Comparison of ENCODE assay signal across 14 cellular contexts in the genomic region with DNA sequence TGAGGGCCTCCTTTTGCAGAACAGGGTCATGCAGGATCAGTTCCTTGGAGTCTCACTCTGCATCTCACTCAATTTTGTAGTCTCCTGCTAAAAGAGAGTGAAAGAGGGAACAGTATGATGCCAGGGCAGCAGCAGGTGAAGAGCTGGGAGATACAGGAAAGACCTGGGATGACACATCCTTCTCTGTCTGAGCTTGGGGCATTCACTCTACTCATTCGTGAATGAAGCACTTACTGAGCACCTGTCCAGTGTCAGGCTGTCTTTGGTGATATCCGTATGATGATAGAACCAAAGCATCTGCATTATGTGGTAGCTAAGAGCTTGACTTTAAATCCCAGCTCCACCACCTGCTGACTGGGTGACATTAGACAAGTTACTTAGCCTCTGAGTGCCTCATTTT. TPM values are rescaled to one million over a fixed set of nuclear protein-coding genes. Genes with fewer than 3 reads are reported as not detected.
A peak's percentile ranks its signal among the peaks of the same experiment; 100 is the strongest.
DNase-seq lines count a peak whose midpoint lies in the region; ATAC-seq and TF ChIP-seq lines count a peak whose summit lies in the region.
"Had no signal": no experiment of that assay in that cellular context is flagged by ENCODE, and none has a peak within 500 bp of the region (broad histone marks: within the 10 kb centered on the region; RNA-seq: fewer than 3 reads in every experiment).

No MANE protein-coding gene starts in this region.

- H3K9ac ChIP-seq in mammary epithelial cell (ENCODE audit: insufficient read depth, low read length): no peak overlapping the region
- H3K9ac ChIP-seq: parathyroid adenoma had no signal

- DNase-seq in mammary epithelial cell: peak; percentile 32
- DNase-seq in breast epithelium (ENCODE audit: low spot score in 2 of 2): no peak
- DNase-seq in hepatocyte (ENCODE audit: low spot score): no peak
- DNase-seq in type B pancreatic cell (ENCODE audit: extremely low spot score, unreplicated experiment): no peak
- DNase-seq in NCI-H2029 (lab: John Stamatoyannopoulos, UW): no peak
- DNase-seq in stimulated activated CD4-positive, alpha-beta T cell treated with anti-CD3 and anti-CD28 coated beads, Interleukin-15, amount 100 ng/mL, for 24 hours: no peak
- DNase-seq: effector CD4-positive, alpha-beta T cell; GDM1; KBM-7; NCI-H2107; T-helper 9 cell had no signal

- CTCF ChIA-PET in mammary epithelial cell (lab: Charles Lee; ENCODE audit: low non-redundant PET): no interaction called here

- TF ChIP-seq CTCF in mammary epithelial cell (conservative IDR thresholded peaks at IDR 0.05 in 1 of 2, IDR thresholded peaks at IDR 0.05 in 1 of 2; ENCODE audit: extremely low read depth in 1 of 2, insufficient read depth in 1 of 2, low read depth in 1 of 2, low read length in 2 of 2) (no peak), breast epithelium (IDR thresholded peaks at IDR 0.05) (no peak), VCaP (conservative IDR thresholded peaks at IDR 0.05) (no peak), hepatocyte (IDR thresholded peaks at IDR 0.05; ENCODE audit: poor library complexity) (no peak), type B pancreatic cell (conservative IDR thresholded peaks at IDR 0.05) (no peak)

- H3K27ac ChIP-seq in mammary epithelial cell (ENCODE audit: insufficient read depth, low read depth, low read length) (peak overlapping the region; percentile 21), breast epithelium (no peak overlapping the region), VCaP (peak overlapping the region; percentile 81), hepatocyte (peak overlapping the region; percentile 92)
- H3K27ac ChIP-seq: parathyroid adenoma had no signal

- dilution Hi-C loops in mammary epithelial cell (cut with HindIII; ENCODE audit: low sequenced_read_pairs): no loop called here

- no peaks in the 10 kb centered on the region for H3K9me2 ChIP-seq in hepatocyte (replicated peaks; ENCODE audit: insufficient read depth)

- in situ Hi-C loops in mammary epithelial cell (cut with MboI; ENCODE audit: low sequenced_read_pairs in 2 of 2): no loop called here

- H3K27me3 ChIP-seq in mammary epithelial cell (ENCODE audit: insufficient read depth, low read length) (no peaks in the 10 kb centered on the region), breast epithelium (no peaks in the 10 kb centered on the region), hepatocyte (no peaks in the 10 kb centered on the region)

- H2AFZ ChIP-seq in mammary epithelial cell (ENCODE audit: low read depth, low read length): no peak overlapping the region
- no peak overlapping the region for H2AFZ ChIP-seq in hepatocyte
- H2AFZ ChIP-seq: parathyroid adenoma had no signal

- no peak for TF ChIP-seq POLR2A in breast epithelium (IDR thresholded peaks at IDR 0.05)

- H3K36me3 ChIP-seq in mammary epithelial cell (ENCODE audit: insufficient read depth, low read length): peaks cover 4% of the 10 kb centered on the region
- no peaks in the 10 kb centered on the region for H3K36me3 ChIP-seq in breast epithelium
- H3K36me3 ChIP-seq in hepatocyte (replicated peaks; ENCODE audit: insufficient read depth, low read depth): no peaks in the 10 kb centered on the region

- H4K20me1 ChIP-seq in mammary epithelial cell (ENCODE audit: insufficient read depth, low read length): no peaks in the 10 kb centered on the region
- peaks cover 80% of the 10 kb centered on the region for H4K20me1 ChIP-seq in hepatocyte (ENCODE audit: insufficient read depth, poor library complexity, severe bottlenecking)

- H3K27ac Mint-ChIP-seq in type B pancreatic cell: peak overlapping the region; percentile 95

- H3K36me3 Mint-ChIP-seq in type B pancreatic cell: peaks cover 3% of the 10 kb centered on the region

- 50% methylated on average over 2 of the region's 2 CpGs for WGBS in mammary epithelial cell (ENCODE audit: low coverage, missing lambda C conversion rate)
- WGBS in hepatocyte (ENCODE audit: low lambda C conversion rate, missing lambda C conversion rate): 71% methylated on average over 2 of the region's 2 CpGs

- H3K27me3 Mint-ChIP-seq in type B pancreatic cell: no peaks in the 10 kb centered on the region

- no peaks in the 10 kb centered on the region for H3K9me3 Mint-ChIP-seq in type B pancreatic cell

- ATAC-seq in HG03139 (IDR thresholded peaks at IDR 0.05; ENCODE audit: unreplicated experiment): no peak

- H3K9me3 ChIP-seq in mammary epithelial cell (replicated peaks; ENCODE audit: insufficient read depth, low read length): no peaks in the 10 kb centered on the region
- no peaks in the 10 kb centered on the region for H3K9me3 ChIP-seq in breast epithelium
- no peaks in the 10 kb centered on the region for H3K9me3 ChIP-seq in hepatocyte (ENCODE audit: low read depth)

- H3K4me2 ChIP-seq in mammary epithelial cell (ENCODE audit: insufficient read depth, low read depth, low read length) (peak overlapping the region; percentile 72), hepatocyte (peak overlapping the region; percentile 60)

- no TSS peak for BruUV-seq in mammary epithelial cell (replicated peaks; lab: Mats Ljungman, UMichigan)

- intact Hi-C loops in mammary epithelial cell (cut with micrococcal nuclease) (no loop called here), breast epithelium (cut with DNase I; ENCODE audit: low total_unique reads) (no loop called here)

- H3K4me3 Mint-ChIP-seq in type B pancreatic cell: peak overlapping the region; percentile 9

- H3K4me1 ChIP-seq in mammary epithelial cell (ENCODE audit: insufficient read depth, low read length) (peaks cover 30% of the 10 kb centered on the region), breast epithelium (peaks cover 0 to 3% of the 10 kb centered on the region in 2 donors), hepatocyte (ENCODE audit: insufficient read depth) (peaks cover 65% of the 10 kb centered on the region)

- H3K4me1 Mint-ChIP-seq in type B pancreatic cell (ENCODE audit: unreplicated experiment): peaks cover 34% of the 10 kb centered on the region

- H3K79me2 ChIP-seq in mammary epithelial cell (ENCODE audit: insufficient read depth, low read length) (peaks cover 97% of the 10 kb centered on the region), hepatocyte (peaks cover 100% of the 10 kb centered on the region)

- H3K4me3 ChIP-seq in mammary epithelial cell (replicated peaks in 1 of 3; ENCODE audit: insufficient read depth in 1 of 3, low read depth in 2 of 3, low read length in 3 of 3) (no peak overlapping the region), breast epithelium (no peak overlapping the region), hepatocyte (no peak overlapping the region)

RNA-seq across cellular contexts. Expression of a gene that starts 14.4 kb away (rescaled TPM):
- total RNA-seq in mammary epithelial cell (100 to 1,000 TPM; 100 to 131 TPM), breast epithelium (10 to 100 TPM; 20.8 to 33.5 (median 32.1) TPM), hepatocyte (109 and 114 TPM in 2 replicates), type B pancreatic cell (ENCODE audit: low replicate concordance) (110 and 119 TPM in 2 replicates)
- polyA plus RNA-seq in mammary epithelial cell (61.6 TPM), hepatocyte (96.3 and 113 TPM in 2 replicates)
- 220 TPM for polyA minus RNA-seq in mammary epithelial cell

RNA-seq across cellular contexts. Expression of a gene that starts 46.8 kb away (rescaled TPM):
- 10 to 100 TPM in 1 of 2 donors, 1 to 10 TPM in 1; 9.4 to 10.5 TPM for total RNA-seq in mammary epithelial cell
- polyA plus RNA-seq in mammary epithelial cell: 7.3 TPM
- polyA minus RNA-seq in mammary epithelial cell: 3.7 TPM
- 10 to 100 TPM in 2 of 3 donors, 1 to 10 TPM in 1; 4.0 to 12.3 (median 10.8) TPM for total RNA-seq in breast epithelium
- 7.2 and 9.2 TPM in 2 replicates for total RNA-seq in hepatocyte
- polyA plus RNA-seq in hepatocyte: 4.1 and 7.4 TPM in 2 replicates
- total RNA-seq in type B pancreatic cell (ENCODE audit: low replicate concordance): 13.2 and 19.6 TPM in 2 replicates

Comparison
In these comparisons a context has a peak if more than half of its experiments do, and no peak if none do; other contexts are left out.
1. H3K27ac ChIP-seq: peak in mammary epithelial cell (single experiment), VCaP (single experiment) and hepatocyte (single experiment); none in breast epithelium (0 of 2).